Comparison of ENCODE assay signal across 20 cellular contexts in genomic region chr13:37925878-37926473, GRCh38. TPM values are rescaled to one million over a fixed set of nuclear protein-coding genes. Genes with fewer than 3 reads are reported as not detected.
DNase-seq lines count a peak whose midpoint lies in the region; ATAC-seq and TF ChIP-seq lines count a peak whose summit lies in the region.
"Had no signal": no experiment of that assay in that cellular context is flagged by ENCODE, and none has a peak within 500 bp of the region (broad histone marks: within the 10 kb centered on the region; RNA-seq: fewer than 3 reads in every experiment).

No MANE protein-coding gene starts in this region.

- H3K36me3 ChIP-seq in stomach smooth muscle (ENCODE audit: control insufficient read depth in 2 of 2, insufficient read depth in 2 of 2, low read length in 2 of 2) = no peaks in the 10 kb centered on the region

- DNase-seq in Right ventricle myocardium inferior (ENCODE audit: missing footprints) (no peak), left cardiac atrium (no peak), fibroblast of villous mesenchyme (ENCODE audit: low read depth) (peak; percentile 52), right cardiac atrium (no peak), GM13977 (ENCODE audit: low spot score) (no peak), kidney tubule cell (ENCODE audit: low spot score) (no peak), islet precursor cell (no peak)
- DNase-seq: AML-193; Caco-2; CD4-positive, alpha-beta T cell; DMS153; DMS79; GDM1; HCEC 1CT had no signal

- no peak overlapping the region for H3K27ac ChIP-seq in right cardiac atrium (ENCODE audit: low read length)
- no peak overlapping the region for H3K27ac ChIP-seq in stomach smooth muscle (ENCODE audit: low read length)
- H3K27ac ChIP-seq: 22Rv1, A549, C4-2B, HL-60 had no signal

- no peak for TF ChIP-seq CTCF in fibroblast of villous mesenchyme (IDR thresholded peaks at IDR 0.05; ENCODE audit: insufficient read depth, low read depth, low read length)
- TF ChIP-seq CTCF in GM13977 (IDR thresholded peaks at IDR 0.05; ENCODE audit: extremely low read depth, insufficient read depth, missing control alignments) = no peak

- H3K9me3 ChIP-seq in right cardiac atrium (ENCODE audit: control insufficient read depth, low read length) = no peaks in the 10 kb centered on the region
- no peaks in the 10 kb centered on the region for H3K9me3 ChIP-seq in stomach smooth muscle (ENCODE audit: control insufficient read depth in 2 of 2, low read length in 2 of 2)
- H3K9me3 ChIP-seq: A549, Caco-2 had no signal

- 53% methylated on average over 7 of the region's 7 CpGs for WGBS in right cardiac atrium

- H3K4me1 ChIP-seq in right cardiac atrium (ENCODE audit: control insufficient read depth, insufficient read depth, low read length) (peaks cover 1% of the 10 kb centered on the region), stomach smooth muscle (ENCODE audit: control insufficient read depth, insufficient read depth, low read length) (no peaks in the 10 kb centered on the region)
- H3K4me1 ChIP-seq: A549, Caco-2 had no signal

- in situ Hi-C loops in GM13977 (cut with MboI; ENCODE audit: low pct_unique_long_range_greater_than_20kb, low sequenced_read_pairs, unreplicated experiment) = no loop called here

- ATAC-seq in Right ventricle myocardium inferior (peak; percentile 69), left cardiac atrium (no peak), right cardiac atrium (no peak)
- ATAC-seq: A549, GM23338 had no signal

- H3K9ac ChIP-seq in stomach smooth muscle (ENCODE audit: low read length in 2 of 2) = no peak overlapping the region

- intact Hi-C loops in Right ventricle myocardium inferior (cut with DNase I) (no loop called here), left cardiac atrium (cut with DNase I) (no loop called here), right cardiac atrium (cut with DNase I) (no loop called here)

- H3K4me3 ChIP-seq in fibroblast of villous mesenchyme (ENCODE audit: low read depth, low read length) (no peak overlapping the region), right cardiac atrium (ENCODE audit: low read length) (peak overlapping the region; percentile 10), stomach smooth muscle (ENCODE audit: low read length in 2 of 2) (peak overlapping the region; percentile 38 to 40)
- H3K4me3 ChIP-seq: A549, GM23338 had no signal

- H3K27me3 ChIP-seq in right cardiac atrium (ENCODE audit: control insufficient read depth, insufficient read depth) (no peaks in the 10 kb centered on the region), stomach smooth muscle (ENCODE audit: control insufficient read depth in 1 of 2, insufficient read depth in 2 of 2, low read length in 2 of 2) (no peaks in the 10 kb centered on the region)

RNA-seq across cellular contexts. Expression of gene TRPC4, which starts 56.4 kb away (rescaled TPM):
- total RNA-seq in Right ventricle myocardium inferior = 2.6 TPM
- 1 to 10 TPM; 1.3 to 1.4 TPM for total RNA-seq in left cardiac atrium
- total RNA-seq in fibroblast of villous mesenchyme = 28.3 and 37.6 TPM in 2 replicates
- total RNA-seq in right cardiac atrium = 1 to 10 TPM; 3.2 to 4.6 (median 4.3) TPM
- 1.4 TPM for polyA plus RNA-seq in right cardiac atrium
- total RNA-seq: Caco-2; CD4-positive, alpha-beta T cell had no signal
